In the genomic region with DNA sequence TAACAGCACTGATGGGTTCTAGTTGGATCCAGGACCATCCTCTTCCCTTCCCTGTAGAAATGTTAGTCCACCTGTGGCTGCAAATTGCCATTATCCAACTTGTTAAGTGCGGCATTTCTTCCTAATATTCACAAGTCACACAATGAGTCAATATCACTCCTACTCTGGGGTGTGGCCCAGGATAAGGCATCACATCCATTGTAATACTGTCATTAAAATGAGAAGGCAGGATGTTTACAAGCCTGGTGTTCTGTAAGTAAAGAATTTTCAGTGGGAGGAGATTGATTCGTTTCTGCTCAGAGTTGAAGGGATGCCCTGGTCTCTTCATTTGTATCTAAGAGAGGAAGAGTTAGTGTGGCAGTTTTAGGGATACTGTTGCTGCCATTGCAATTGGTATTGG, we compare ENCODE assay signal across 27 cellular contexts. TPM values are rescaled to one million over a fixed set of nuclear protein-coding genes. Genes with fewer than 3 reads are reported as not detected.
DNase-seq lines count a peak whose midpoint lies in the region; ATAC-seq, FAIRE-seq and TF ChIP-seq lines count a peak whose summit lies in the region.
"Had no signal": no experiment of that assay in that cellular context is flagged by ENCODE, and none has a peak within 500 bp of the region (broad histone marks: within the 10 kb centered on the region; RNA-seq: fewer than 3 reads in every experiment).

No MANE protein-coding gene starts in this region.

- no peak for TF ChIP-seq POLR2A in transverse colon (IDR thresholded peaks at IDR 0.05)

- TF ChIP-seq EP300 in transverse colon (IDR thresholded peaks at IDR 0.05; ENCODE audit: low read depth), result no peak

- H2AFZ ChIP-seq in ACC112 (ENCODE audit: low read length, unreplicated experiment), result no peak overlapping the region

- H3K4me1 ChIP-seq in ACC112 (ENCODE audit: control insufficient read depth, insufficient read depth, low read length, unreplicated experiment) (peaks cover 54% of the 10 kb centered on the region), lower lobe of right lung (peaks cover 5% of the 10 kb centered on the region), transverse colon (peaks cover 0 to 5% (median 0%) of the 10 kb centered on the region in 4 donors)
- H3K4me1 ChIP-seq: body of pancreas had no signal

- H3K27me3 ChIP-seq in ACC112 (ENCODE audit: insufficient read depth, low read length), result no peaks in the 10 kb centered on the region
- no peaks in the 10 kb centered on the region for H3K27me3 ChIP-seq in bronchial epithelial cell (ENCODE audit: control insufficient read depth, insufficient read depth, low read length)
- no peaks in the 10 kb centered on the region for H3K27me3 ChIP-seq in lower lobe of right lung (ENCODE audit: low read depth)
- H3K27me3 ChIP-seq in transverse colon, result peaks cover 10% of the 10 kb centered on the region
- H3K27me3 ChIP-seq: body of pancreas had no signal

- ATAC-seq in lower lobe of right lung (no peak), HG03175 (IDR thresholded peaks at IDR 0.05; ENCODE audit: unreplicated experiment) (no peak)
- ATAC-seq: body of pancreas had no signal

- FAIRE-seq in HTR-8/SVneo (lab: Jason Lieb, UNC) (peak; percentile 36), bronchial epithelial cell (lab: Jason Lieb, UNC) (no peak)
- FAIRE-seq: D721Med, GM18507 had no signal

- H3K4me3 ChIP-seq in ACC112 (ENCODE audit: low read depth, low read length) (no peak overlapping the region), bronchial epithelial cell (ENCODE audit: low read depth, low read length) (no peak overlapping the region), lower lobe of right lung (no peak overlapping the region), transverse colon (no peak overlapping the region)
- H3K4me3 ChIP-seq: body of pancreas, lung had no signal

- no peaks in the 10 kb centered on the region for H3K36me3 ChIP-seq in ACC112 (ENCODE audit: insufficient read depth, low read length)
- H3K36me3 ChIP-seq in bronchial epithelial cell (ENCODE audit: control insufficient read depth, insufficient read depth, low read length), result no peaks in the 10 kb centered on the region
- H3K36me3 ChIP-seq in lower lobe of right lung, result no peaks in the 10 kb centered on the region
- no peaks in the 10 kb centered on the region for H3K36me3 ChIP-seq in transverse colon
- H3K36me3 ChIP-seq: neutrophil had no signal

- TF ChIP-seq CTCF in bronchial epithelial cell (IDR thresholded peaks at IDR 0.05; ENCODE audit: insufficient read depth, low read length, severe bottlenecking) (no peak), lower lobe of right lung (IDR thresholded peaks at IDR 0.05) (no peak), transverse colon (IDR thresholded peaks at IDR 0.05) (no peak)

- intact Hi-C loops in lower lobe of right lung (cut with DNase I) (no loop called here), transverse colon (cut with DNase I; ENCODE audit: low total_unique reads) (no loop called here)

- WGBS in transverse colon (ENCODE audit: low coverage in 1 of 2), 2 donors, result 55 to 61% methylated on average over 2 of the region's 2 CpGs

- DNase-seq in HTR-8/SVneo (ENCODE audit: insufficient read length, low spot score) (no peak), bronchial epithelial cell (ENCODE audit: low read depth) (peak; percentile 87), lower lobe of right lung (no peak), GF-D8 (lab: John Stamatoyannopoulos, UW) (no peak), Ammon's horn (ENCODE audit: low spot score) (no peak), transverse colon (no peak)
- DNase-seq: activated CD4-positive, alpha-beta T cell treated with anti-CD3 and anti-CD28 coated beads, Interleukin-2, amount 50 U/mL, for 4 hours; activated CD8-positive, alpha-beta memory T cell treated with anti-CD3 and anti-CD28 coated beads, Interleukin-2, amount 50 U/mL, for 4 hours; activated naive CD8-positive, alpha-beta T cell treated with anti-CD3 and anti-CD28 coated beads, Interleukin-2, amount 10 ng/mL, durations not matched to agents 7 days and 5 days; body of pancreas; H9; hippocampal formation; KBM-7; NCI-H146; NCI-H2171; NCI-H524 treated with DMSO at 0.1 percent for 48 hours; SK-N-SH; stimulated activated CD4-positive, alpha-beta T cell treated with anti-CD3 and anti-CD28 coated beads, Interleukin-4, amount 100 ng/mL, for 24 hours; trophoblast cell had no signal

- in situ Hi-C loops in transverse colon (cut with MboI; ENCODE audit: low pct_ligation_motif_present in 1 of 4, low pct_unique_long_range_greater_than_20kb in 1 of 4, low sequenced_read_pairs in 3 of 4), result no loop called here

- no peaks in the 10 kb centered on the region for H3K9me3 ChIP-seq in lower lobe of right lung
- no peaks in the 10 kb centered on the region for H3K9me3 ChIP-seq in transverse colon
- H3K9me3 ChIP-seq: body of pancreas, neutrophil, SK-N-SH had no signal

- H3K27ac ChIP-seq in ACC112 (ENCODE audit: low read depth, low read length) (peak overlapping the region; percentile 50), lower lobe of right lung (peak overlapping the region; percentile 51), transverse colon (no peak overlapping the region)
- H3K27ac ChIP-seq: body of pancreas, C4-2B, neutrophil had no signal

- H3K79me2 ChIP-seq in ACC112 (ENCODE audit: control insufficient read depth, insufficient read depth, low read length, unreplicated experiment), result no peaks in the 10 kb centered on the region

RNA-seq across cellular contexts. Expression of a gene that starts 18.1 kb away (rescaled TPM):
- total RNA-seq in bronchial epithelial cell (7.9 and 18.3 TPM in 2 replicates), lower lobe of right lung (63.8 TPM), transverse colon (1 to 10 TPM; 4.1 to 8.9 (median 5.4) TPM)
- total RNA-seq: activated naive CD8-positive, alpha-beta T cell treated with anti-CD3 and anti-CD28 coated beads, Interleukin-2, amount 10 ng/mL, durations not matched to agents 7 days and 5 days; T-helper 2 cell treated with Interferon-gamma antibody and Interleukin-4, amounts not matched to agents 100 ng/mL and 5 ng/mL, for 36 hours had no signal

Comparison
In these comparisons a context has a peak if more than half of its experiments do, and no peak if none do; other contexts are left out.
1. H3K27ac ChIP-seq: peak in ACC112 (single experiment) and lower lobe of right lung (single experiment); none in transverse colon (0 of 4).